ENCODE assay signal across 9 cellular contexts in genomic region chr5:69265931-69266330, GRCh38. TPM values are rescaled to one million over a fixed set of nuclear protein-coding genes. Genes with fewer than 3 reads are reported as not detected.
DNase-seq lines count a peak whose midpoint lies in the region; ATAC-seq, FAIRE-seq and TF ChIP-seq lines count a peak whose summit lies in the region.
"Had no signal": no experiment of that assay in that cellular context is flagged by ENCODE, and none has a peak within 500 bp of the region (broad histone marks: within the 10 kb centered on the region; RNA-seq: fewer than 3 reads in every experiment).

No MANE protein-coding gene starts in this region.

- TF ChIP-seq POLR2A in H54 (IDR thresholded peaks at IDR 0.05; ENCODE audit: low read depth, low read length) (no peak), thyroid gland (IDR thresholded peaks at IDR 0.05) (no peak)

- H3K4me1 Mint-ChIP-seq in activated CD4-positive, alpha-beta T cell treated with anti-CD3 and anti-CD28 coated beads, Interleukin-2, amount 10 ng/mL, durations not matched to agents 24 days and 14 days, result no peaks in the 10 kb centered on the region
- peaks cover 39% of the 10 kb centered on the region for H3K4me1 Mint-ChIP-seq in chondrocyte (ENCODE audit: low read depth)
- H3K4me1 Mint-ChIP-seq in progenitor cell of endocrine pancreas (ENCODE audit: low read depth), result no peaks in the 10 kb centered on the region

- H3K4me1 ChIP-seq in thyroid gland, result no peaks in the 10 kb centered on the region

- DNase-seq in activated CD4-positive, alpha-beta T cell treated with anti-CD3 and anti-CD28 coated beads for 48 hours, result peak; percentile 28
- no peak for DNase-seq in activated CD4-positive, alpha-beta T cell treated with anti-CD3 and anti-CD28 coated beads, Interleukin-2, amount 10 ng/mL, durations not matched to agents 24 days and 14 days
- no peak for DNase-seq in chondrocyte (ENCODE audit: low spot score)
- no peak for DNase-seq in progenitor cell of endocrine pancreas (ENCODE audit: low spot score, unreplicated experiment)
- DNase-seq in H54 (ENCODE audit: insufficient read length, low spot score), result no peak
- no peak for DNase-seq in thyroid gland

- intact Hi-C loops in activated CD4-positive, alpha-beta T cell treated with anti-CD3 and anti-CD28 coated beads, Interleukin-2, amount 10 ng/mL, durations not matched to agents 24 days and 14 days (cut with micrococcal nuclease), result no loop called here
- intact Hi-C loops in thyroid gland (cut with DNase I), result no loop called here

- no peaks in the 10 kb centered on the region for H3K27me3 Mint-ChIP-seq in activated CD4-positive, alpha-beta T cell treated with anti-CD3 and anti-CD28 coated beads, Interleukin-2, amount 10 ng/mL, durations not matched to agents 24 days and 14 days
- H3K27me3 Mint-ChIP-seq in chondrocyte (ENCODE audit: low read depth) (no peaks in the 10 kb centered on the region), progenitor cell of endocrine pancreas (no peaks in the 10 kb centered on the region)

- H3K36me3 ChIP-seq in thyroid gland, result peaks cover 18 to 23% of the 10 kb centered on the region in 2 donors

- no peaks in the 10 kb centered on the region for H3K9me3 Mint-ChIP-seq in activated CD4-positive, alpha-beta T cell treated with anti-CD3 and anti-CD28 coated beads, Interleukin-2, amount 10 ng/mL, durations not matched to agents 24 days and 14 days
- H3K9me3 Mint-ChIP-seq in chondrocyte (ENCODE audit: low read depth), result no peaks in the 10 kb centered on the region
- no peaks in the 10 kb centered on the region for H3K9me3 Mint-ChIP-seq in progenitor cell of endocrine pancreas (ENCODE audit: low read depth)

- H3K4me3 ChIP-seq in thyroid gland (replicated peaks in 1 of 3), result no peak overlapping the region

- no peaks in the 10 kb centered on the region for H3K27me3 ChIP-seq in thyroid gland

- FAIRE-seq in H54 (lab: Jason Lieb, UNC), result no peak

- H3K36me3 Mint-ChIP-seq in activated CD4-positive, alpha-beta T cell treated with anti-CD3 and anti-CD28 coated beads, Interleukin-2, amount 10 ng/mL, durations not matched to agents 24 days and 14 days (ENCODE audit: low read depth), result peaks cover 45% of the 10 kb centered on the region
- H3K36me3 Mint-ChIP-seq in chondrocyte (ENCODE audit: low read depth), result peaks cover 36% of the 10 kb centered on the region
- peaks cover 23% of the 10 kb centered on the region for H3K36me3 Mint-ChIP-seq in progenitor cell of endocrine pancreas (ENCODE audit: insufficient read depth)

- 82 to 87% methylated on average over 11 of the region's 11 CpGs for WGBS in thyroid gland, 2 donors

- H3K27ac ChIP-seq in thyroid gland, result no peak overlapping the region
- H3K27ac ChIP-seq: HL-60 had no signal

- no peak overlapping the region for H3K4me3 Mint-ChIP-seq in activated CD4-positive, alpha-beta T cell treated with anti-CD3 and anti-CD28 coated beads, Interleukin-2, amount 10 ng/mL, durations not matched to agents 24 days and 14 days
- no peak overlapping the region for H3K4me3 Mint-ChIP-seq in chondrocyte (ENCODE audit: unreplicated experiment)
- no peak overlapping the region for H3K4me3 Mint-ChIP-seq in progenitor cell of endocrine pancreas (ENCODE audit: low read depth)

- no peak for ATAC-seq in HG02763 (IDR thresholded peaks at IDR 0.05; ENCODE audit: unreplicated experiment)

- H3K9me3 ChIP-seq in thyroid gland, result no peaks in the 10 kb centered on the region

- TF ChIP-seq CTCF in LNCAP (IDR thresholded peaks at IDR 0.05), result peak; percentile 33; the same call in 1 of the 2 replicates
- TF ChIP-seq CTCF in chondrocyte (IDR thresholded peaks at IDR 0.05), result peak; percentile 56
- peak; percentile 56 for TF ChIP-seq CTCF in progenitor cell of endocrine pancreas (IDR thresholded peaks at IDR 0.05; ENCODE audit: unreplicated experiment)
- TF ChIP-seq CTCF in thyroid gland (IDR thresholded peaks at IDR 0.05), result no peak

- no peak overlapping the region for H3K27ac Mint-ChIP-seq in activated CD4-positive, alpha-beta T cell treated with anti-CD3 and anti-CD28 coated beads, Interleukin-2, amount 10 ng/mL, durations not matched to agents 24 days and 14 days
- H3K27ac Mint-ChIP-seq in chondrocyte (ENCODE audit: unreplicated experiment), result peak overlapping the region; percentile 81
- no peak overlapping the region for H3K27ac Mint-ChIP-seq in progenitor cell of endocrine pancreas

RNA-seq across cellular contexts. Expression of gene CDK7, which starts 31.2 kb away (rescaled TPM):
- total RNA-seq in activated CD4-positive, alpha-beta T cell treated with anti-CD3 and anti-CD28 coated beads, Interleukin-2, amount 10 ng/mL, durations not matched to agents 24 days and 14 days, result 45.6 and 54.2 TPM in 2 replicates
- 32.0 to 42.9 TPM (median 40.0 TPM) in 3 replicates for total RNA-seq in chondrocyte
- 30.8 TPM in 2 replicates for total RNA-seq in progenitor cell of endocrine pancreas
- 10 to 100 TPM; 16.7 to 54.5 (median 24.1) TPM for total RNA-seq in thyroid gland

Comparison
In these comparisons a context has a peak if more than half of its experiments do, and no peak if none do; other contexts are left out.
1. CTCF ChIP-seq: peak in LNCAP (single experiment), chondrocyte (single experiment) and progenitor cell of endocrine pancreas (single experiment); none in thyroid gland (0 of 6).